Comparison of ENCODE assay signal across 8 cellular contexts in genomic region chr16:30921748-30922419, GRCh38. TPM values are rescaled to one million over a fixed set of nuclear protein-coding genes. Genes with fewer than 3 reads are reported as not detected.
DNase-seq lines count a peak whose midpoint lies in the region; ATAC-seq, FAIRE-seq and TF ChIP-seq lines count a peak whose summit lies in the region.

No MANE protein-coding gene starts in this region.

- DNase-seq in D721Med (ENCODE audit: insufficient read length, low spot score) (peak; percentile 43), NCI-H510A (lab: John Stamatoyannopoulos, UW) (peak; percentile 89), left colon (peak; percentile 94 to 95)
- peak; percentile 92 for DNase-seq in activated CD4-positive, alpha-beta T cell treated with anti-CD3 and anti-CD28 coated beads for 48 hours
- DNase-seq in stimulated activated CD4-positive, alpha-beta T cell treated with anti-CD3 and anti-CD28 coated beads, Interleukin-1b, Interleukin-23, amount 100 ng/mL, for 1 hour (ENCODE audit: low read depth in 2 of 2) = peak; percentile 66 to 77

- FAIRE-seq in D721Med (lab: Jason Lieb, UNC) = no peak

- peak; percentile 2 for ATAC-seq in HG03095 (IDR thresholded peaks at IDR 0.05; ENCODE audit: unreplicated experiment)
- ATAC-seq in left colon = peak; percentile 40
- ATAC-seq in GM19455 (IDR thresholded peaks at IDR 0.05; ENCODE audit: unreplicated experiment) = no peak

- peak overlapping the region; percentile 66 for H3K27ac ChIP-seq in cingulate gyrus (ENCODE audit: low read depth, low read length)

- peak; percentile 92 for TF ChIP-seq CTCF in D721Med (IDR thresholded peaks at IDR 0.05; ENCODE audit: insufficient read depth, missing control alignments)

- intact Hi-C loops in left colon (cut with DNase I, micrococcal nuclease) = loop anchor here in 1 of 2 donors (5.0 kb wide), 1 partner anchor 80 kb away; no protein-coding TSS in a partner anchor

RNA-seq across cellular contexts. Expression of gene FBXL19, which starts 1.5 kb away (rescaled TPM):
- total RNA-seq in left colon = 10 to 100 TPM; 20.5 to 24.4 TPM

RNA-seq across cellular contexts. Expression of gene CTF1, which starts 25.5 kb away (rescaled TPM):
- total RNA-seq in left colon = 1 to 10 TPM in 1 of 2 donors, under 1 TPM in 1; 0.24 to 1.7 TPM

RNA-seq across cellular contexts. Expression of gene ORAI3, which starts 27.0 kb away (rescaled TPM):
- 10 to 100 TPM; 12.9 to 21.0 TPM for total RNA-seq in left colon

RNA-seq across cellular contexts. Expression of gene BCL7C, which starts 28.0 kb away (rescaled TPM):
- total RNA-seq in left colon = 10 to 100 TPM; 22.3 to 23.5 TPM

RNA-seq across cellular contexts. Expression of gene SETD1A, which starts 35.7 kb away (rescaled TPM):
- 10 to 100 TPM; 12.2 to 15.0 TPM for total RNA-seq in left colon

Comparison
In these comparisons a context has a peak if more than half of its experiments do, and no peak if none do; other contexts are left out.
1. DNase-seq: peak in every context shown above with its lines; median percentile 94 in left colon; 92 in activated CD4-positive, alpha-beta T cell treated with anti-CD3 and anti-CD28 coated beads for 48 hours; 89 in NCI-H510A; 72 in stimulated activated CD4-positive, alpha-beta T cell treated with anti-CD3 and anti-CD28 coated beads, Interleukin-1b, Interleukin-23, amount 100 ng/mL, for 1 hour; 43 in D721Med.